ENCODE assay signal across 18 cellular contexts in genomic region chr2:199907008-199907714, GRCh38.
DNase-seq lines count a peak whose midpoint lies in the region; ATAC-seq and TF ChIP-seq lines count a peak whose summit lies in the region.
"Had no signal": no experiment of that assay in that cellular context is flagged by ENCODE, and none has a peak within 500 bp of the region (broad histone marks: within the 10 kb centered on the region; RNA-seq: fewer than 3 reads in every experiment).

No MANE protein-coding gene starts in this region.

- H3F3A ChIP-seq in SU-DHL-6 (ENCODE audit: insufficient read depth), result no peaks in the 10 kb centered on the region; the same call in 1 of the 2 replicates

- no peak overlapping the region for H3K27ac ChIP-seq in SU-DHL-6 (ENCODE audit: low read depth, low read length)
- H3K27ac ChIP-seq: 22Rv1, KMS-11 had no signal

- peaks cover 17% of the 10 kb centered on the region for H3K79me2 ChIP-seq in SU-DHL-6 (ENCODE audit: insufficient read depth, low read length)

- H3K9me3 ChIP-seq in SU-DHL-6 (ENCODE audit: insufficient read depth, low read length), result no peaks in the 10 kb centered on the region

- H3K27me3 ChIP-seq in SU-DHL-6 (ENCODE audit: low read length), result no peaks in the 10 kb centered on the region

- H3K4me3 ChIP-seq in SU-DHL-6 (ENCODE audit: insufficient read depth, low read length, poor library complexity, severe bottlenecking) (no peak overlapping the region), retinal pigment epithelial cell (ENCODE audit: low read length) (no peak overlapping the region)

- H3K9ac ChIP-seq in SU-DHL-6 (ENCODE audit: low read length), result no peak overlapping the region
- H3K9ac ChIP-seq: KMS-11 had no signal

- TF ChIP-seq CTCF in SU-DHL-6 (IDR thresholded peaks at IDR 0.05; ENCODE audit: insufficient read depth, low read length, poor library complexity, severe bottlenecking) (no peak), retinal pigment epithelial cell (conservative IDR thresholded peaks at IDR 0.05; ENCODE audit: low read depth, low read length) (no peak)

- DNase-seq in DMS79 (lab: John Stamatoyannopoulos, UW) (peak; percentile 9), DMS79 treated with DMSO at 0.1 percent for 48 hours (lab: John Stamatoyannopoulos, UW) (no peak), NOMO-1 (lab: John Stamatoyannopoulos, UW; ENCODE audit: unreplicated experiment in 2 of 2) (peak; percentile 56 to 71), retinal pigment epithelial cell (ENCODE audit: low read depth) (peak; percentile 46), AML-193 (lab: John Stamatoyannopoulos, UW) (no peak)
- DNase-seq: GDM1, NCI-H1105 treated with DMSO at 0.1 percent for 48 hours, NCI-H1694, NCI-H2081 treated with DMSO at 0.1 percent for 48 hours, NCI-H510A treated with DMSO at 0.1 percent for 48 hours, NCI-H774 had no signal

- no peak overlapping the region for H2AFZ ChIP-seq in SU-DHL-6 (ENCODE audit: low read depth, low read length, severe bottlenecking)

- H3K36me3 ChIP-seq in SU-DHL-6 (ENCODE audit: low read length), result no peaks in the 10 kb centered on the region

- no peaks in the 10 kb centered on the region; the same call in 1 of the 2 replicates for H4K20me1 ChIP-seq in SU-DHL-6 (ENCODE audit: low read depth, low read length)

- peak overlapping the region; percentile 9 for H3K4me2 ChIP-seq in SU-DHL-6 (ENCODE audit: low read depth, low read length, poor library complexity, severe bottlenecking)
- H3K4me2 ChIP-seq: KMS-11 had no signal

- no peaks in the 10 kb centered on the region for H3K9me2 ChIP-seq in SU-DHL-6 (replicated peaks; ENCODE audit: insufficient read depth, low read length)

- ATAC-seq in GM21381 (IDR thresholded peaks at IDR 0.05; ENCODE audit: unreplicated experiment), result no peak
- no peak for ATAC-seq in HG02970 (IDR thresholded peaks at IDR 0.05; ENCODE audit: low FRiP score, unreplicated experiment)
- ATAC-seq: HepG2, Right ventricle myocardium inferior had no signal

Comparison
In these comparisons a context has a peak if more than half of its experiments do, and no peak if none do; other contexts are left out.
1. DNase-seq: peak in DMS79 (single experiment), NOMO-1 (2 of 2) and retinal pigment epithelial cell (single experiment); none in DMS79 treated with DMSO at 0.1 percent for 48 hours (single experiment) and AML-193 (0 of 2).